Comparison of ENCODE assay signal across 8 cellular contexts in genomic region chrX:55160685-55161552, GRCh38. TPM values are rescaled to one million over a fixed set of nuclear protein-coding genes. Genes with fewer than 3 reads are reported as not detected.
DNase-seq lines count a peak whose midpoint lies in the region; ATAC-seq and TF ChIP-seq lines count a peak whose summit lies in the region.

No MANE protein-coding gene starts in this region.

- DNase-seq in GM03348 (ENCODE audit: low spot score) (peak; percentile 90), HCEC 1CT (peak; percentile 83), MG63 (peak; percentile 87), SHP77 (lab: John Stamatoyannopoulos, UW) (peak; percentile 100), activated gamma-delta T cell treated with Interleukin-2 at 50 U/mL for 16 hours (peak; percentile 89), foreskin keratinocyte (peak; percentile 59 to 81), neural crest cell (ENCODE audit: low read depth, low spot score) (peak; percentile 75), stomach (peak; percentile 88)

- no peaks in the 10 kb centered on the region for H3K9me3 ChIP-seq in MG63
- H3K9me3 ChIP-seq in stomach = peaks cover 0 to 11% (median 0%) of the 10 kb centered on the region in 4 donors

- H3K27me3 Mint-ChIP-seq in neural crest cell (ENCODE audit: low read depth) = peaks cover 7% of the 10 kb centered on the region

- peaks cover 3% of the 10 kb centered on the region for H3K36me3 Mint-ChIP-seq in neural crest cell (ENCODE audit: low read depth)

- TF ChIP-seq POLR2A in stomach (IDR thresholded peaks at IDR 0.05) = peak in 1 of 4 donors; percentile 35

- peaks cover 6% of the 10 kb centered on the region for H3K4me1 Mint-ChIP-seq in neural crest cell

- H3K9me3 Mint-ChIP-seq in neural crest cell = peaks cover 10% of the 10 kb centered on the region

- ATAC-seq in foreskin keratinocyte = peak; percentile 99

- peak overlapping the region; percentile 95 for H3K27ac Mint-ChIP-seq in neural crest cell (ENCODE audit: unreplicated experiment)

- H3K36me3 ChIP-seq in MG63 = no peaks in the 10 kb centered on the region
- no peaks in the 10 kb centered on the region for H3K36me3 ChIP-seq in stomach

- intact Hi-C loops in stomach (cut with DNase I; ENCODE audit: low total_unique reads) = no loop called here

- peak overlapping the region; percentile 73 for H3K4me3 ChIP-seq in MG63
- peak overlapping the region; percentile 50 to 57 (median 52) for H3K4me3 ChIP-seq in stomach

- peak overlapping the region; percentile 95 for H3K4me3 Mint-ChIP-seq in neural crest cell

- no peaks in the 10 kb centered on the region for H3K27me3 ChIP-seq in MG63
- no peaks in the 10 kb centered on the region for H3K27me3 ChIP-seq in foreskin keratinocyte
- H3K27me3 ChIP-seq in stomach = no peaks in the 10 kb centered on the region

- H3K27ac ChIP-seq in foreskin keratinocyte = peak overlapping the region; percentile 36
- H3K27ac ChIP-seq in stomach = peak overlapping the region; percentile 87 to 90 (median 87)

- TF ChIP-seq CTCF in foreskin keratinocyte (conservative IDR thresholded peaks at IDR 0.05) (peak; percentile 63), neural crest cell (conservative IDR thresholded peaks at IDR 0.05) (peak; percentile 58), stomach (IDR thresholded peaks at IDR 0.05) (peak in 3 of 7 experiments; percentile 5 to 69 (median 28))

- H3K4me1 ChIP-seq in foreskin keratinocyte = no peaks in the 10 kb centered on the region
- peaks cover 0 to 6% (median 0%) of the 10 kb centered on the region in 4 donors for H3K4me1 ChIP-seq in stomach

- TF ChIP-seq EP300 in stomach (IDR thresholded peaks at IDR 0.05) = no peak

- WGBS in stomach, 5 donors = 0 to 40% (median 6%) methylated on average over 26 to 63 of the region's 63 CpGs

RNA-seq across cellular contexts. Expression of gene PAGE5, which starts 59.2 kb away (rescaled TPM):
- not detected in 2 replicates for total RNA-seq in MG63 (2014; rRNA removed; shearing (Covaris generic); ENCODE audit: low replicate concordance)
- total RNA-seq in foreskin keratinocyte (not detected in 2 replicates), neural crest cell (not detected in 2 replicates), stomach (not detected)
- polyA plus RNA-seq in foreskin keratinocyte (not detected in 2 replicates), stomach (not detected)

Comparison
In these comparisons a context has a peak if more than half of its experiments do, and no peak if none do; other contexts are left out.
1. Peak in every context shown above with its lines: DNase-seq, ATAC-seq, H3K4me3 ChIP-seq and H3K27ac ChIP-seq.